Comparison of ENCODE assay signal across 9 cellular contexts in genomic region chr14:60327447-60328331, GRCh38.
DNase-seq lines count a peak whose midpoint lies in the region; ATAC-seq, FAIRE-seq and TF ChIP-seq lines count a peak whose summit lies in the region.
"Had no signal": no experiment of that assay in that cellular context is flagged by ENCODE, and none has a peak within 500 bp of the region (broad histone marks: within the 10 kb centered on the region; RNA-seq: fewer than 3 reads in every experiment).

No MANE protein-coding gene starts in this region.

- H3K4me1 ChIP-seq in A549 (0 out of 3 replicates have a peak, but pooled peaks cover 5% of the 10 kb centered on the region), left ventricle myocardium inferior (peaks cover 22% of the 10 kb centered on the region), BE2C (no peaks in the 10 kb centered on the region)

- peak overlapping the region; percentile 80 for H3K4me2 ChIP-seq in A549

- peaks cover 4% of the 10 kb centered on the region for H3K4me1 Mint-ChIP-seq in activated T-helper 17 cell treated with anti-CD3 and anti-CD28 coated beads, Interleukin-2, amount 50 U/mL, for 72 hours

- POLR2A ChIA-PET in A549 (lab: Yijun Ruan, JAX) = no interaction called here

- no peaks in the 10 kb centered on the region for H3K9me3 Mint-ChIP-seq in activated T-helper 17 cell treated with anti-CD3 and anti-CD28 coated beads, Interleukin-2, amount 50 U/mL, for 72 hours

- H3K9me3 ChIP-seq in A549 = no peaks in the 10 kb centered on the region
- H3K9me3 ChIP-seq in left ventricle myocardium inferior (replicated peaks) = no peaks in the 10 kb centered on the region
- H3K9me3 ChIP-seq in BE2C = no peaks in the 10 kb centered on the region

- TF ChIP-seq EP300 in A549 (IDR thresholded peaks at IDR 0.05) = no peak

- intact Hi-C loops in left ventricle myocardium inferior (cut with micrococcal nuclease) = loop anchor here (10.0 kb wide), 1 partner anchor 113 kb away; no protein-coding TSS in a partner anchor

- CTCF ChIA-PET in A549 (lab: Yijun Ruan, JAX) = interaction anchor here (0.6 to 2.5 kb wide), 7 partner anchors 12 to 364 kb away, joined by 3 to 10 read pairs (median 4); no protein-coding TSS in a partner anchor

- peaks cover 29% of the 10 kb centered on the region for H3K27me3 Mint-ChIP-seq in activated T-helper 17 cell treated with anti-CD3 and anti-CD28 coated beads, Interleukin-2, amount 50 U/mL, for 72 hours

- H3K36me3 Mint-ChIP-seq in activated T-helper 17 cell treated with anti-CD3 and anti-CD28 coated beads, Interleukin-2, amount 50 U/mL, for 72 hours (ENCODE audit: low read depth) = no peaks in the 10 kb centered on the region

- peaks cover 37% of the 10 kb centered on the region for H3K27me3 ChIP-seq in left ventricle myocardium inferior (ENCODE audit: low read depth)
- no peaks in the 10 kb centered on the region for H3K27me3 ChIP-seq in BE2C

- TF ChIP-seq CTCF in A549 (IDR thresholded peaks at IDR 0.05) = 0 out of 3 replicates have a peak, but pooled peaks have one; percentile 6
- peak; percentile 29 for TF ChIP-seq CTCF in left ventricle myocardium inferior (IDR thresholded peaks at IDR 0.05; ENCODE audit: borderline replicate concordance)
- no peak for TF ChIP-seq CTCF in BE2C (IDR thresholded peaks at IDR 0.05; ENCODE audit: low read depth, low read length)

- H3K4me3 ChIP-seq in A549 (peak overlapping the region; percentile 34), left ventricle myocardium inferior (peak overlapping the region; percentile 56), skeletal muscle cell (ENCODE audit: low read depth, low read length) (peak overlapping the region; percentile 37), BE2C (ENCODE audit: low read depth, low read length) (no peak overlapping the region)

- TF ChIP-seq RAD21 in A549 (conservative IDR thresholded peaks at IDR 0.05 in 1 of 2, IDR thresholded peaks at IDR 0.05 in 1 of 2) = no peak

- ATAC-seq in A549 (peak; percentile 47 to 68), GM18519 (IDR thresholded peaks at IDR 0.05; ENCODE audit: low FRiP score, unreplicated experiment) (peak; percentile 58), HG03025 (IDR thresholded peaks at IDR 0.05; ENCODE audit: low FRiP score, unreplicated experiment) (peak; percentile 50)
- peak; percentile 27 for ATAC-seq in activated T-helper 17 cell treated with anti-CD3 and anti-CD28 coated beads, Interleukin-2, amount 50 U/mL, for 72 hours (replicated peaks)

- H3K27ac ChIP-seq in A549 = peak overlapping the region in 1 of 2 experiments; percentile 73; a peak in 3 of 6 replicates
- no peak overlapping the region for H3K27ac ChIP-seq in left ventricle myocardium inferior (replicated peaks)

- DNase-seq in A549 (ENCODE audit: low read depth in 1 of 2, low spot score in 1 of 2) (peak in 1 of 2 experiments; percentile 14), NCI-H524 (lab: John Stamatoyannopoulos, UW) (peak; percentile 97 to 98), left ventricle myocardium inferior (peak; percentile 19), skeletal muscle cell (ENCODE audit: low read depth) (no peak), BE2C (no peak)
- DNase-seq: DND-41 had no signal

- peak overlapping the region; percentile 5 for H3K27ac Mint-ChIP-seq in activated T-helper 17 cell treated with anti-CD3 and anti-CD28 coated beads, Interleukin-2, amount 50 U/mL, for 72 hours

- no peak for FAIRE-seq in A549 (lab: Jason Lieb, UNC)

- no peak for TF ChIP-seq POLR2A in A549 (IDR thresholded peaks at IDR 0.05; ENCODE audit: low read length)

- H3K4me3 Mint-ChIP-seq in activated T-helper 17 cell treated with anti-CD3 and anti-CD28 coated beads, Interleukin-2, amount 50 U/mL, for 72 hours = peak overlapping the region; percentile 73

- 41% methylated on average over 33 of the region's 58 CpGs for WGBS in A549 (ENCODE audit: missing lambda C conversion rate)

- H3K36me3 ChIP-seq in left ventricle myocardium inferior (no peaks in the 10 kb centered on the region), BE2C (no peaks in the 10 kb centered on the region)

TF ChIP-seq in A549, 52 proteins besides CTCF, POLR2A, EP300 and RAD21:
- TF ChIP-seq SREBF2 (IDR thresholded peaks at IDR 0.05) (no peak), MAX (IDR thresholded peaks at IDR 0.05) (0 out of 2 replicates have a peak, but pooled peaks have one; percentile 26)
TF ChIP-seq in A549: peak in this region for 1.

Comparison
In these comparisons a context has a peak if more than half of its experiments do, and no peak if none do; other contexts are left out.
1. DNase-seq: peak in NCI-H524 (2 of 2) and left ventricle myocardium inferior (single experiment); none in skeletal muscle cell (single experiment) and BE2C (single experiment).
2. Peak in every context shown above with its lines, with median percentiles within 50 percentile points of each other: ATAC-seq.